In the genomic region with DNA sequence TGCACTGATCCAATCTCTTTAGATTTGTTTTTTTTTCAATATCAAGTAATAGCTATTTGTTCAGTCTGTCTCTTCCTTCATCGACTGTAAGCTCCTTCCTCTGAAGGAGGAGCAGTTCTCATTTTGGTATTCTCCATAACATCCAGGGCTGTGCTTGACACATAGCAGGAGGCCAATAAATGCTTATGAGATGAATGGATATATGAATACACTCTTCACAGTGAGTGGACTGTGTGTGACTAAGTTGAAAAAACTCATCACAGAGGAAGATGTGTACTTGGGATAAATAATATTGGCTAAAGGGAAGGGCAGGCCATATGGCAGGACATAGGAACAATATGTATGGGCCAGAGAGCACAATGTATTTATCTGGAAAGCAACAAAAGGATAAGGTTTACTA, we compare ENCODE assay signal across 19 cellular contexts.
DNase-seq lines count a peak whose midpoint lies in the region; ATAC-seq and TF ChIP-seq lines count a peak whose summit lies in the region.
"Had no signal": no experiment of that assay in that cellular context is flagged by ENCODE, and none has a peak within 500 bp of the region (broad histone marks: within the 10 kb centered on the region; RNA-seq: fewer than 3 reads in every experiment).

No MANE protein-coding gene starts in this region.

- H3K36me3 Mint-ChIP-seq in Calu3 (ENCODE audit: insufficient read depth, unreplicated experiment) (no peaks in the 10 kb centered on the region), nephron progenitor cell (ENCODE audit: low read depth) (no peaks in the 10 kb centered on the region)
- H3K36me3 Mint-ChIP-seq: CD8-positive, alpha-beta T cell had no signal

- no peaks in the 10 kb centered on the region for H3K9me3 Mint-ChIP-seq in Calu3 (ENCODE audit: low read depth, unreplicated experiment)
- peaks cover 7% of the 10 kb centered on the region for H3K9me3 Mint-ChIP-seq in nephron progenitor cell
- H3K9me3 Mint-ChIP-seq: CD8-positive, alpha-beta T cell had no signal

- H3K4me1 Mint-ChIP-seq in Calu3 (ENCODE audit: low read depth, unreplicated experiment) (peaks cover 35% of the 10 kb centered on the region), nephron progenitor cell (peaks cover 27% of the 10 kb centered on the region)
- H3K4me1 Mint-ChIP-seq: B cell had no signal

- no peaks in the 10 kb centered on the region for H3K36me3 ChIP-seq in adipocyte (ENCODE audit: control insufficient read depth, insufficient read depth, low read length, severe bottlenecking)
- H3K36me3 ChIP-seq: HAP-1, Peyer's patch had no signal

- ATAC-seq in HG03571 (IDR thresholded peaks at IDR 0.05; ENCODE audit: unreplicated experiment), result no peak
- ATAC-seq: CD8-positive, alpha-beta T cell; K562 had no signal

- no peak overlapping the region for H3K4me3 ChIP-seq in adipocyte (ENCODE audit: low read length)
- H3K4me3 ChIP-seq: HAP-1, K562, Peyer's patch had no signal

- H3K9ac ChIP-seq in adipocyte (ENCODE audit: low read length), result no peak overlapping the region

- H3K9me3 ChIP-seq in adipocyte (ENCODE audit: control insufficient read depth, low read length), result no peaks in the 10 kb centered on the region
- H3K9me3 ChIP-seq: HAP-1, Peyer's patch had no signal

- H3K27me3 Mint-ChIP-seq in Calu3 (ENCODE audit: unreplicated experiment) (no peaks in the 10 kb centered on the region), nephron progenitor cell (ENCODE audit: low read depth, poor library complexity) (no peaks in the 10 kb centered on the region)
- H3K27me3 Mint-ChIP-seq: B cell had no signal

- H3K4me3 Mint-ChIP-seq in Calu3 (ENCODE audit: low read depth, unreplicated experiment) (no peak overlapping the region), nephron progenitor cell (no peak overlapping the region)
- H3K4me3 Mint-ChIP-seq: B cell; CD8-positive, alpha-beta T cell had no signal

- intact Hi-C loops in Calu3 (cut with micrococcal nuclease; ENCODE audit: unreplicated experiment), result loop anchor here (5.0 to 10.0 kb wide), 3 partner anchors 38 to 540 kb away; no protein-coding TSS in a partner anchor

- BruUV-seq in Calu3 (replicated peaks; lab: Mats Ljungman, UMichigan), result no TSS peak

- peak overlapping the region; percentile 4 for H3K27ac Mint-ChIP-seq in Calu3 (ENCODE audit: unreplicated experiment)
- no peak overlapping the region for H3K27ac Mint-ChIP-seq in nephron progenitor cell
- H3K27ac Mint-ChIP-seq: B cell; CD8-positive, alpha-beta T cell had no signal

- CTCF ChIA-PET in Calu3 (lab: Charles Lee), result no interaction called here

- DNase-seq in Calu3 (no peak), HT1080 (ENCODE audit: low read depth) (peak; percentile 7), adipocyte (ENCODE audit: low read depth) (peak; percentile 17), hepatic stellate cell (ENCODE audit: low spot score) (peak; percentile 19), nephron progenitor cell (no peak), NCI-H1092 treated with DMSO at 0.1 percent for 48 hours (lab: John Stamatoyannopoulos, UW) (no peak), medulla oblongata (ENCODE audit: extremely low spot score) (no peak)
- DNase-seq: CD8-positive, alpha-beta T cell; NCI-H1105; NCI-H187; NCI-H446 treated with DMSO at 0.1 percent for 48 hours; NCI-H774; Peyer's patch; SIG-M5; SW 1271 had no signal

- no peaks in the 10 kb centered on the region for H3K27me3 ChIP-seq in adipocyte (replicated peaks; ENCODE audit: control insufficient read depth, insufficient read depth, low read length)
- H3K27me3 ChIP-seq: Peyer's patch had no signal

- TF ChIP-seq CTCF in Calu3 (IDR thresholded peaks at IDR 0.05; ENCODE audit: unreplicated experiment), result no peak
- no peak for TF ChIP-seq CTCF in nephron progenitor cell (IDR thresholded peaks at IDR 0.05)

- H3K4me1 ChIP-seq in adipocyte (ENCODE audit: control insufficient read depth, insufficient read depth, low read length), result peaks cover 23% of the 10 kb centered on the region
- H3K4me1 ChIP-seq: HAP-1, Peyer's patch had no signal

Comparison
In these comparisons a context has a peak if more than half of its experiments do, and no peak if none do; other contexts are left out.
1. DNase-seq: peak in HT1080 (single experiment), adipocyte (single experiment) and hepatic stellate cell (single experiment); none in Calu3 (single experiment), nephron progenitor cell (single experiment), NCI-H1092 treated with DMSO at 0.1 percent for 48 hours (single experiment) and medulla oblongata (single experiment).